In the genomic region with DNA sequence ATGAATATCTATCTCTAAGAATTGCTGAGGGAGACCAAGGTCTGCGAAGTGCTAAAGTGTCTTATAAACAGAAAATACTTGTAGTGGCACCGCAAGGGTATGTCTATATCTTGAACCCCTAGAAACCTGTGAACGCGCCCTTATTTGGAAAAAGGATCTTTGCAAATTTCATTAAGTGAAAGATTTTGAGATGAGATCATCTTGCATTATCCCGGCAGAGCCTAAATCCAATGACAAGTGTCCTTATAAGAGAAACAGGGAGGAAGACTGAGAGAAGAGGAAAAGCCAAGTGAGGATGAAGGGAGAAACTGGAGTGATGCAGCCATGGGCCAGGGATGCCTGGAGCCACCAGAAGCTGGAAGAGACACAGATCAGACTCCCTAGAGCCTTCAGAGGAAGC, we compare ENCODE assay signal across 35 cellular contexts.
"Had no signal": no experiment of that assay in that cellular context is flagged by ENCODE, and none has a peak within 500 bp of the region (broad histone marks: within the 10 kb centered on the region; RNA-seq: fewer than 3 reads in every experiment).

No MANE protein-coding gene starts in this region.

- H3K4me3 Mint-ChIP-seq: activated B cell treated with CpG ODN at 0.5 μM for 24 hours; activated CD4-positive, alpha-beta memory T cell treated with anti-CD3 and anti-CD28 coated beads for 36 hours; activated CD4-positive, alpha-beta T cell treated with anti-CD3 and anti-CD28 coated beads, Interleukin-2, amount 10 ng/mL, durations not matched to agents 24 days and 14 days; activated CD8-positive, alpha-beta T cell treated with anti-CD3 and anti-CD28 coated beads for 36 hours; activated naive CD4-positive, alpha-beta T cell treated with anti-CD3 and anti-CD28 coated beads for 36 hours; activated naive CD8-positive, alpha-beta T cell treated with anti-CD3 and anti-CD28 coated beads for 36 hours; activated T-cell treated with anti-CD3 and anti-CD28 coated beads, Interleukin-2, amount 50 U/mL, for 4 hours; activated T-cell treated with anti-CD3 and anti-CD28 coated beads, Interleukin-2, amount 50 U/mL, for 72 hours; activated T-helper 1 cell treated with anti-CD3 and anti-CD28 coated beads, Interleukin-12 subunit alpha, Interleukin-12 subunit beta, Interleukin-2, Interleukin-4 antibody, amounts not matched to agents 30 ng/mL and 10 ng/mL and 1 ng/mL, durations not matched to agents 14 hours and 24 hours and 36 hours; activated T-helper 17 cell treated with anti-CD3 and anti-CD28 coated beads, Interleukin-2, amount 50 U/mL, for 72 hours; T-helper 1 cell treated with Interleukin-12 subunit alpha and Interleukin-12 subunit beta and Interleukin-4 antibody, amounts not matched to agents 30 μg/mL and 1 μg/mL, for 36 hours; T-helper 2 cell treated with Interferon-gamma antibody and Interleukin-4, amounts not matched to agents 5 μg/mL and 100 μg/mL, for 36 hours had no signal

- ATAC-seq: activated CD8-positive, alpha-beta T cell treated with anti-CD3 and anti-CD28 coated beads for 36 hours; activated naive CD4-positive, alpha-beta T cell treated with anti-CD3 and anti-CD28 coated beads, Interleukin-2, amount 50 U/mL, for 72 hours; activated T-cell treated with anti-CD3 and anti-CD28 coated beads, Interleukin-2, amount 50 U/mL, for 4 hours; activated T-cell treated with anti-CD3 and anti-CD28 coated beads, Interleukin-2, amount 50 U/mL, for 72 hours; activated T-helper 17 cell treated with anti-CD3 and anti-CD28 coated beads, Interleukin-2, amount 50 U/mL, for 72 hours; body of pancreas had no signal

- FAIRE-seq: astrocyte, TTC549 had no signal

- H3K9me3 Mint-ChIP-seq: activated B cell treated with CpG ODN at 0.5 μM for 24 hours; activated CD4-positive, alpha-beta memory T cell treated with anti-CD3 and anti-CD28 coated beads for 36 hours; activated CD4-positive, alpha-beta T cell treated with anti-CD3 and anti-CD28 coated beads, Interleukin-2, amount 10 ng/mL, durations not matched to agents 24 days and 14 days; activated CD8-positive, alpha-beta T cell treated with anti-CD3 and anti-CD28 coated beads for 36 hours; activated naive CD4-positive, alpha-beta T cell treated with anti-CD3 and anti-CD28 coated beads for 36 hours; activated naive CD4-positive, alpha-beta T cell treated with anti-CD3 and anti-CD28 coated beads, Interleukin-2, amount 50 U/mL, for 72 hours; activated naive CD8-positive, alpha-beta T cell treated with anti-CD3 and anti-CD28 coated beads for 36 hours; activated T-cell treated with anti-CD3 and anti-CD28 coated beads, Interleukin-2, amount 50 U/mL, for 4 hours; activated T-cell treated with anti-CD3 and anti-CD28 coated beads, Interleukin-2, amount 50 U/mL, for 72 hours; activated T-helper 1 cell treated with anti-CD3 and anti-CD28 coated beads, Interleukin-12 subunit alpha, Interleukin-12 subunit beta, Interleukin-2, Interleukin-4 antibody, amounts not matched to agents 30 ng/mL and 10 ng/mL and 1 ng/mL, durations not matched to agents 14 hours and 24 hours and 36 hours; activated T-helper 17 cell treated with anti-CD3 and anti-CD28 coated beads, Interleukin-2, amount 50 U/mL, for 72 hours; T-helper 1 cell treated with Interleukin-12 subunit alpha and Interleukin-12 subunit beta and Interleukin-4 antibody, amounts not matched to agents 30 μg/mL and 1 μg/mL, for 36 hours; T-helper 2 cell treated with Interferon-gamma antibody and Interleukin-4, amounts not matched to agents 5 μg/mL and 100 μg/mL, for 36 hours had no signal

- DNase-seq: activated B cell treated with CpG ODN at 0.5 μM for 24 hours; activated CD4-positive, alpha-beta memory T cell treated with anti-CD3 and anti-CD28 coated beads for 36 hours; activated CD4-positive, alpha-beta T cell treated with anti-CD3 and anti-CD28 coated beads for 4 hours; activated CD4-positive, alpha-beta T cell treated with anti-CD3 and anti-CD28 coated beads, Interleukin-2, amount 10 ng/mL, durations not matched to agents 24 days and 14 days; activated CD4-positive, alpha-beta T cell treated with anti-CD3 and anti-CD28 coated beads, Interleukin-2, amount 50 U/mL, for 1 hour; activated CD4-positive, alpha-beta T cell treated with anti-CD3 and anti-CD28 coated beads, Interleukin-2, amount 50 U/mL, for 4 hours; activated CD4-positive, CD25-positive, alpha-beta regulatory T cell treated with anti-CD3 and anti-CD28 coated beads, Interleukin-2, amount 50 U/mL, for 72 hours; activated CD8-positive, alpha-beta memory T cell treated with anti-CD3 and anti-CD28 coated beads, Interleukin-2, amount 50 U/mL, for 4 hours; activated CD8-positive, alpha-beta T cell treated with anti-CD3 and anti-CD28 coated beads for 36 hours; activated effector memory CD4-positive, alpha-beta T cell treated with anti-CD3 and anti-CD28 coated beads, Interleukin-2, amount 50 U/mL, for 16 hours; activated gamma-delta T cell treated with Interleukin-2 at 50 U/mL for 16 hours; activated naive CD4-positive, alpha-beta T cell; activated naive CD4-positive, alpha-beta T cell treated with anti-CD3 and anti-CD28 coated beads for 36 hours; activated naive CD4-positive, alpha-beta T cell treated with anti-CD3 and anti-CD28 coated beads, Interleukin-2, amount 50 U/mL, for 16 hours; activated naive CD8-positive, alpha-beta T cell treated with anti-CD3 and anti-CD28 coated beads for 36 hours; activated T-cell treated with anti-CD3 and anti-CD28 coated beads, Interleukin-2, amount 50 U/mL, for 4 hours; activated T-cell treated with anti-CD3 and anti-CD28 coated beads, Interleukin-2, amount 50 U/mL, for 72 hours; adrenal gland; amniotic stem cell; aorta; body of pancreas; brain microvascular endothelial cell; central memory CD4-positive, alpha-beta T cell; T-helper 1 cell; T-helper 2 cell; T-helper 9 cell had no signal

- H3K27ac ChIP-seq: adrenal gland, body of pancreas, brain microvascular endothelial cell, breast epithelium, VCaP had no signal

- H3K4me1 ChIP-seq: adrenal gland, body of pancreas, breast epithelium had no signal

- H3K4me1 Mint-ChIP-seq: activated B cell treated with CpG ODN at 0.5 μM for 24 hours; activated CD4-positive, alpha-beta T cell treated with anti-CD3 and anti-CD28 coated beads, Interleukin-2, amount 10 ng/mL, durations not matched to agents 24 days and 14 days; activated naive CD8-positive, alpha-beta T cell treated with anti-CD3 and anti-CD28 coated beads for 36 hours; activated T-helper 17 cell treated with anti-CD3 and anti-CD28 coated beads, Interleukin-2, amount 50 U/mL, for 72 hours had no signal

- H3K27ac Mint-ChIP-seq: activated B cell treated with CpG ODN at 0.5 μM for 24 hours; activated CD4-positive, alpha-beta memory T cell treated with anti-CD3 and anti-CD28 coated beads for 36 hours; activated CD4-positive, alpha-beta T cell treated with anti-CD3 and anti-CD28 coated beads, Interleukin-2, amount 10 ng/mL, durations not matched to agents 24 days and 14 days; activated naive CD4-positive, alpha-beta T cell treated with anti-CD3 and anti-CD28 coated beads for 36 hours; activated naive CD4-positive, alpha-beta T cell treated with anti-CD3 and anti-CD28 coated beads, Interleukin-2, amount 50 U/mL, for 72 hours; activated naive CD8-positive, alpha-beta T cell treated with anti-CD3 and anti-CD28 coated beads for 36 hours; activated T-cell treated with anti-CD3 and anti-CD28 coated beads, Interleukin-2, amount 50 U/mL, for 72 hours; activated T-helper 1 cell treated with anti-CD3 and anti-CD28 coated beads, Interleukin-12 subunit alpha, Interleukin-12 subunit beta, Interleukin-2, Interleukin-4 antibody, amounts not matched to agents 30 ng/mL and 10 ng/mL and 1 ng/mL, durations not matched to agents 14 hours and 24 hours and 36 hours; activated T-helper 17 cell treated with anti-CD3 and anti-CD28 coated beads, Interleukin-2, amount 50 U/mL, for 72 hours; T-helper 1 cell treated with Interleukin-12 subunit alpha and Interleukin-12 subunit beta and Interleukin-4 antibody, amounts not matched to agents 30 μg/mL and 1 μg/mL, for 36 hours; T-helper 2 cell treated with Interferon-gamma antibody and Interleukin-4, amounts not matched to agents 5 μg/mL and 100 μg/mL, for 36 hours had no signal

- H3K27me3 Mint-ChIP-seq: activated B cell treated with CpG ODN at 0.5 μM for 24 hours; activated CD4-positive, alpha-beta memory T cell treated with anti-CD3 and anti-CD28 coated beads for 36 hours; activated CD4-positive, alpha-beta T cell treated with anti-CD3 and anti-CD28 coated beads, Interleukin-2, amount 10 ng/mL, durations not matched to agents 24 days and 14 days; activated CD8-positive, alpha-beta T cell treated with anti-CD3 and anti-CD28 coated beads for 36 hours; activated naive CD8-positive, alpha-beta T cell treated with anti-CD3 and anti-CD28 coated beads for 36 hours; activated T-helper 17 cell treated with anti-CD3 and anti-CD28 coated beads, Interleukin-2, amount 50 U/mL, for 72 hours had no signal

- H3K4me3 ChIP-seq: adrenal gland, body of pancreas, breast epithelium had no signal

- H3K9me3 ChIP-seq: adrenal gland, body of pancreas, breast epithelium had no signal

- H3K27me3 ChIP-seq: adrenal gland, body of pancreas, brain microvascular endothelial cell, breast epithelium had no signal
